Comparison of ENCODE assay signal across 1 cellular context in genomic region chr1:33164120-33164519, GRCh38.
TF ChIP-seq lines count a peak whose summit lies in the region.

No MANE protein-coding gene starts in this region.

TF ChIP-seq in IMR-90, 13 proteins besides CTCF, POLR2A, EP300 and RAD21:
- TF ChIP-seq, protein P1, sequence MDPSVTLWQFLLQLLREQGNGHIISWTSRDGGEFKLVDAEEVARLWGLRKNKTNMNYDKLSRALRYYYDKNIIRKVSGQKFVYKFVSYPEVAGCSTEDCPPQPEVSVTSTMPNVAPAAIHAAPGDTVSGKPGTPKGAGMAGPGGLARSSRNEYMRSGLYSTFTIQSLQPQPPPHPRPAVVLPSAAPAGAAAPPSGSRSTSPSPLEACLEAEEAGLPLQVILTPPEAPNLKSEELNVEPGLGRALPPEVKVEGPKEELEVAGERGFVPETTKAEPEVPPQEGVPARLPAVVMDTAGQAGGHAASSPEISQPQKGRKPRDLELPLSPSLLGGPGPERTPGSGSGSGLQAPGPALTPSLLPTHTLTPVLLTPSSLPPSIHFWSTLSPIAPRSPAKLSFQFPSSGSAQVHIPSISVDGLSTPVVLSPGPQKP (IDR thresholded peaks at IDR 0.05; ENCODE audit: borderline replicate concordance, low read depth, low read length): no peak
- TF ChIP-seq CEBPB (IDR thresholded peaks at IDR 0.05; ENCODE audit: low read depth, low read length) (no peak), RCOR1 (IDR thresholded peaks at IDR 0.05; ENCODE audit: insufficient replicate concordance, low read length) (no peak), NFE2L2 (IDR thresholded peaks at IDR 0.05; ENCODE audit: low read depth, low read length) (no peak), MAFK (IDR thresholded peaks at IDR 0.05; ENCODE audit: low read depth, low read length) (no peak), BHLHE40 (IDR thresholded peaks at IDR 0.05; ENCODE audit: low read depth, low read length) (no peak), SMC3 (IDR thresholded peaks at IDR 0.05; ENCODE audit: low read depth, low read length) (no peak), CHD1 (IDR thresholded peaks at IDR 0.05; ENCODE audit: low read depth, low read length) (no peak), RFX5 (IDR thresholded peaks at IDR 0.05; ENCODE audit: low read depth, low read length) (no peak), MXI1 (IDR thresholded peaks at IDR 0.05; ENCODE audit: borderline replicate concordance, low read depth, low read length) (no peak), FOS (IDR thresholded peaks at IDR 0.05; ENCODE audit: low read depth, low read length) (no peak), MAZ (IDR thresholded peaks at IDR 0.05; ENCODE audit: borderline replicate concordance, low read depth, low read length) (no peak)
- TF ChIP-seq, protein P2, sequence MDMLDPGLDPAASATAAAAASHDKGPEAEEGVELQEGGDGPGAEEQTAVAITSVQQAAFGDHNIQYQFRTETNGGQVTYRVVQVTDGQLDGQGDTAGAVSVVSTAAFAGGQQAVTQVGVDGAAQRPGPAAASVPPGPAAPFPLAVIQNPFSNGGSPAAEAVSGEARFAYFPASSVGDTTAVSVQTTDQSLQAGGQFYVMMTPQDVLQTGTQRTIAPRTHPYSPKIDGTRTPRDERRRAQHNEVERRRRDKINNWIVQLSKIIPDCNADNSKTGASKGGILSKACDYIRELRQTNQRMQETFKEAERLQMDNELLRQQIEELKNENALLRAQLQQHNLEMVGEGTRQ (IDR thresholded peaks at IDR 0.05; ENCODE audit: low read depth, low read length): no peak
TF ChIP-seq in IMR-90: peak in this region for 0.
